In genomic region chr19:13951799-13952153, GRCh38 we compare ENCODE assay signal across 1 cellular context.
TF ChIP-seq lines count a peak whose summit lies in the region.

No MANE protein-coding gene starts in this region.

TF ChIP-seq in IMR-90, 13 proteins besides CTCF, POLR2A, EP300 and RAD21 (continued from another document):
- TF ChIP-seq, protein P1, sequence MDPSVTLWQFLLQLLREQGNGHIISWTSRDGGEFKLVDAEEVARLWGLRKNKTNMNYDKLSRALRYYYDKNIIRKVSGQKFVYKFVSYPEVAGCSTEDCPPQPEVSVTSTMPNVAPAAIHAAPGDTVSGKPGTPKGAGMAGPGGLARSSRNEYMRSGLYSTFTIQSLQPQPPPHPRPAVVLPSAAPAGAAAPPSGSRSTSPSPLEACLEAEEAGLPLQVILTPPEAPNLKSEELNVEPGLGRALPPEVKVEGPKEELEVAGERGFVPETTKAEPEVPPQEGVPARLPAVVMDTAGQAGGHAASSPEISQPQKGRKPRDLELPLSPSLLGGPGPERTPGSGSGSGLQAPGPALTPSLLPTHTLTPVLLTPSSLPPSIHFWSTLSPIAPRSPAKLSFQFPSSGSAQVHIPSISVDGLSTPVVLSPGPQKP (IDR thresholded peaks at IDR 0.05; ENCODE audit: borderline replicate concordance, low read depth, low read length), result no peak
- no peak for TF ChIP-seq NFE2L2 (IDR thresholded peaks at IDR 0.05; ENCODE audit: low read depth, low read length)
- TF ChIP-seq RCOR1 (IDR thresholded peaks at IDR 0.05; ENCODE audit: insufficient replicate concordance, low read length), result no peak
- TF ChIP-seq CHD1 (IDR thresholded peaks at IDR 0.05; ENCODE audit: low read depth, low read length), result no peak
- TF ChIP-seq MAZ (IDR thresholded peaks at IDR 0.05; ENCODE audit: borderline replicate concordance, low read depth, low read length), result no peak
